Comparison of ENCODE assay signal across 20 cellular contexts in genomic region chr16:66687906-66688625, GRCh38. TPM values are rescaled to one million over a fixed set of nuclear protein-coding genes. Genes with fewer than 3 reads are reported as not detected.
DNase-seq lines count a peak whose midpoint lies in the region; ATAC-seq and TF ChIP-seq lines count a peak whose summit lies in the region.
"Had no signal": no experiment of that assay in that cellular context is flagged by ENCODE, and none has a peak within 500 bp of the region (broad histone marks: within the 10 kb centered on the region; RNA-seq: fewer than 3 reads in every experiment).

No MANE protein-coding gene starts in this region.

- no peak overlapping the region for H3K27ac Mint-ChIP-seq in GM23338
- H3K27ac Mint-ChIP-seq: CD8-positive, alpha-beta memory T cell had no signal

- no peak for TF ChIP-seq CTCF in GM23338 (conservative IDR thresholded peaks at IDR 0.05; ENCODE audit: low read depth in 2 of 2)
- TF ChIP-seq CTCF in mucosa of descending colon (IDR thresholded peaks at IDR 0.05) = no peak
- TF ChIP-seq CTCF in foreskin fibroblast (IDR thresholded peaks at IDR 0.05; ENCODE audit: low read depth, low read length) = no peak

- no peaks in the 10 kb centered on the region for H3K27me3 Mint-ChIP-seq in GM23338 (ENCODE audit: insufficient read depth, low read depth, poor library complexity)

- no peak overlapping the region for H3K9ac ChIP-seq in Karpas-422 (ENCODE audit: low read length)

- no peaks in the 10 kb centered on the region for H3K9me2 ChIP-seq in GM23338 (ENCODE audit: insufficient read depth)
- H3K9me2 ChIP-seq in Karpas-422 (replicated peaks; ENCODE audit: insufficient read depth, low read length) = no peaks in the 10 kb centered on the region

- H3K4me1 Mint-ChIP-seq in GM23338 = peaks cover 24% of the 10 kb centered on the region
- H3K4me1 Mint-ChIP-seq: CD8-positive, alpha-beta memory T cell had no signal

- DNase-seq in GM23338 (ENCODE audit: low spot score) (no peak), Karpas-422 (peak; percentile 39), left colon (no peak), mucosa of descending colon (peak in 1 of 3 donors; percentile 3), HT-29 (ENCODE audit: low spot score) (no peak), GM19238 (ENCODE audit: insufficient read length, low spot score) (no peak), foreskin fibroblast (no peak)
- DNase-seq: ACHN; C1 segment of cervical spinal cord; CD8-positive, alpha-beta memory T cell; DMS79; GOT3; NCI-H1417 treated with DMSO at 0.1 percent for 48 hours; NCI-H1930; NCI-H446; NCI-H748 treated with DMSO at 0.1 percent for 48 hours; PC-9; SIG-M5 had no signal

- peaks cover 83% of the 10 kb centered on the region for H3K79me2 ChIP-seq in GM23338 (replicated peaks; ENCODE audit: insufficient read depth)
- H3K79me2 ChIP-seq in Karpas-422 (ENCODE audit: low read length) = no peaks in the 10 kb centered on the region

- H3K9me3 ChIP-seq in Karpas-422 (ENCODE audit: low read length) (no peaks in the 10 kb centered on the region), mucosa of descending colon (no peaks in the 10 kb centered on the region)

- H3K36me3 ChIP-seq in GM23338 (ENCODE audit: insufficient read depth) (no peaks in the 10 kb centered on the region), Karpas-422 (ENCODE audit: insufficient read depth, low read length) (no peaks in the 10 kb centered on the region), mucosa of descending colon (ENCODE audit: low read depth) (no peaks in the 10 kb centered on the region)

- no peak overlapping the region for H3K4me2 ChIP-seq in GM23338
- no peak overlapping the region for H3K4me2 ChIP-seq in Karpas-422 (ENCODE audit: low read depth, low read length, poor library complexity, severe bottlenecking)
- H3K4me2 ChIP-seq: PC-9 had no signal

- H3K4me3 Mint-ChIP-seq in GM23338 = no peak overlapping the region
- H3K4me3 Mint-ChIP-seq: CD8-positive, alpha-beta memory T cell had no signal

- H3F3A ChIP-seq in GM23338 (replicated peaks; ENCODE audit: low read depth) = 0 out of 2 replicates have a peak, but pooled peaks cover 4% of the 10 kb centered on the region

- H3K9me3 Mint-ChIP-seq in GM23338 = no peaks in the 10 kb centered on the region
- H3K9me3 Mint-ChIP-seq: CD8-positive, alpha-beta memory T cell had no signal

- no peak overlapping the region for H2AFZ ChIP-seq in GM23338
- no peak overlapping the region for H2AFZ ChIP-seq in Karpas-422 (ENCODE audit: low read length)
- H2AFZ ChIP-seq: PC-9 had no signal

- no peaks in the 10 kb centered on the region for H3K36me3 Mint-ChIP-seq in GM23338 (ENCODE audit: low read depth)
- H3K36me3 Mint-ChIP-seq: CD8-positive, alpha-beta memory T cell had no signal

- H4K20me1 ChIP-seq in GM23338 (replicated peaks; ENCODE audit: insufficient read depth) (peaks cover 23% of the 10 kb centered on the region; the same call in 1 of the 2 replicates), Karpas-422 (ENCODE audit: insufficient read depth, low read depth, low read length) (no peaks in the 10 kb centered on the region)

- H3K4me3 ChIP-seq in GM23338 (no peak overlapping the region), Karpas-422 (ENCODE audit: low read length) (no peak overlapping the region), mucosa of descending colon (no peak overlapping the region), foreskin fibroblast (ENCODE audit: low read depth in 1 of 2, low read length in 2 of 2) (no peak overlapping the region)
- H3K4me3 ChIP-seq: PC-9 had no signal

- H3K27ac ChIP-seq in GM23338 (ENCODE audit: low read depth) = 0 out of 2 replicates have a peak overlapping the region, but pooled peaks have one; percentile 26
- no peak overlapping the region for H3K27ac ChIP-seq in Karpas-422 (ENCODE audit: low read length)
- H3K27ac ChIP-seq: PC-9, RWPE1 had no signal

- intact Hi-C loops in left colon (cut with DNase I, micrococcal nuclease) = no loop called here
- intact Hi-C loops in mucosa of descending colon (cut with DNase I, micrococcal nuclease) = no loop called here

- ATAC-seq in GM23338 = no peak
- peak; percentile 69 for ATAC-seq in left colon
- peak; percentile 81 for ATAC-seq in mucosa of descending colon
- ATAC-seq: SK-N-SH treated with all-trans-retinoic acid at 6 μM for 48 hours had no signal

- H3K27me3 ChIP-seq in GM23338 (ENCODE audit: insufficient read depth) = no peaks in the 10 kb centered on the region
- no peaks in the 10 kb centered on the region for H3K27me3 ChIP-seq in Karpas-422 (ENCODE audit: low read length)

- peaks cover 8% of the 10 kb centered on the region for H3K4me1 ChIP-seq in GM23338 (ENCODE audit: insufficient read depth)
- no peaks in the 10 kb centered on the region for H3K4me1 ChIP-seq in Karpas-422 (ENCODE audit: low read length)
- H3K4me1 ChIP-seq in mucosa of descending colon (ENCODE audit: low read depth) = no peaks in the 10 kb centered on the region

TF ChIP-seq in GM23338, 12 proteins besides CTCF, POLR2A, EP300 and RAD21:
- TF ChIP-seq STAT1 (IDR thresholded peaks at IDR 0.05; ENCODE audit: unreplicated experiment) (no peak), CREB1 (CRISPR knock-in tag; IDR thresholded peaks at IDR 0.05; ENCODE audit: low read depth) (no peak), EZH2 (IDR thresholded peaks at IDR 0.05; ENCODE audit: low read depth, unreplicated experiment) (no peak)
- TF ChIP-seq, protein P1, sequence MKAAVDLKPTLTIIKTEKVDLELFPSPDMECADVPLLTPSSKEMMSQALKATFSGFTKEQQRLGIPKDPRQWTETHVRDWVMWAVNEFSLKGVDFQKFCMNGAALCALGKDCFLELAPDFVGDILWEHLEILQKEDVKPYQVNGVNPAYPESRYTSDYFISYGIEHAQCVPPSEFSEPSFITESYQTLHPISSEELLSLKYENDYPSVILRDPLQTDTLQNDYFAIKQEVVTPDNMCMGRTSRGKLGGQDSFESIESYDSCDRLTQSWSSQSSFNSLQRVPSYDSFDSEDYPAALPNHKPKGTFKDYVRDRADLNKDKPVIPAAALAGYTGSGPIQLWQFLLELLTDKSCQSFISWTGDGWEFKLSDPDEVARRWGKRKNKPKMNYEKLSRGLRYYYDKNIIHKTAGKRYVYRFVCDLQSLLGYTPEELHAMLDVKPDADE (IDR thresholded peaks at IDR 0.05) = no peak

RNA-seq across cellular contexts. Expression of gene CMTM4, which starts 8.5 kb away (rescaled TPM):
- 54.1 and 77.0 TPM in 2 replicates for total RNA-seq in GM23338 (2014; rRNA removed; shearing (Covaris generic))
- 14.1 and 14.4 TPM in 2 replicates for polyA plus RNA-seq in GM23338 (2016; fragmentation: Nextera tagmentation; extraction: Ambion mirVana)
- total RNA-seq in Karpas-422 (2014; rRNA removed; shearing (Covaris generic); ENCODE audit: low replicate concordance) = 0.25 and 0.71 TPM in 2 replicates
- total RNA-seq in left colon = 100 to 1,000 TPM; 168 to 172 TPM
- total RNA-seq in mucosa of descending colon = 100 to 1,000 TPM in 2 of 3 donors, 10 to 100 TPM in 1; 91.6 to 208 (median 155) TPM
- 65.1 and 70.2 TPM in 2 replicates for total RNA-seq in HT-29 (2014; rRNA removed; shearing (Covaris generic))

Comparison
In these comparisons a context has a peak if more than half of its experiments do, and no peak if none do; other contexts are left out.
1. RNA of gene CMTM4, which starts 8.5 kb away (total RNA-seq): 168 to 172 TPM in left colon, 91.6 to 208 TPM in mucosa of descending colon, 54.1 to 77.0 TPM in GM23338 and 65.1 to 70.2 TPM in HT-29; 0.25 to 0.71 TPM in Karpas-422; every median in the first group is over 10 times any median in the second.